13 cellular contexts compared by ENCODE assay signal in genomic region chr6:108166664-108167448, GRCh38. TPM values are rescaled to one million over a fixed set of nuclear protein-coding genes. Genes with fewer than 3 reads are reported as not detected.
DNase-seq lines count a peak whose midpoint lies in the region; ATAC-seq and TF ChIP-seq lines count a peak whose summit lies in the region.
"Had no signal": no experiment of that assay in that cellular context is flagged by ENCODE, and none has a peak within 500 bp of the region (broad histone marks: within the 10 kb centered on the region; RNA-seq: fewer than 3 reads in every experiment).

No MANE protein-coding gene starts in this region.

- H3K9me3 ChIP-seq in HUES64 (ENCODE audit: insufficient read depth, low read depth, low read length) (no peaks in the 10 kb centered on the region), neural progenitor cell (ENCODE audit: low read depth) (no peaks in the 10 kb centered on the region)

- intact Hi-C loops in Calu3 (cut with micrococcal nuclease; ENCODE audit: unreplicated experiment): no loop called here
- intact Hi-C loops in dorsolateral prefrontal cortex (cut with DNase I): loop anchor here in 1 of 2 donors (5.0 to 10.0 kb wide), 2 partner anchors 50 to 98 kb away; partner anchors contain the start of gene SNX3
- intact Hi-C loops in head of caudate nucleus (cut with DNase I): loop anchor here (5.0 kb wide), 1 partner anchor 50 kb away; no protein-coding TSS in a partner anchor

- H3K4me1 ChIP-seq in HUES64 (ENCODE audit: insufficient read depth, low read length) (peaks cover 47% of the 10 kb centered on the region), neural progenitor cell (peaks cover 86% of the 10 kb centered on the region)
- H3K4me1 ChIP-seq: HAP-1 had no signal

- H3K4me3 ChIP-seq in HUES64 (ENCODE audit: low read length) (peak overlapping the region; percentile 43), dorsolateral prefrontal cortex (peak overlapping the region; percentile 26 to 71 (median 53)), neural progenitor cell (peak overlapping the region; percentile 42)
- H3K4me3 ChIP-seq: HAP-1 had no signal

- peaks cover 63% of the 10 kb centered on the region for H3F3A ChIP-seq in neural progenitor cell (ENCODE audit: low read depth)

- ATAC-seq in GM19467 (IDR thresholded peaks at IDR 0.05; ENCODE audit: unreplicated experiment): no peak

- H3K27me3 ChIP-seq in HUES64 (ENCODE audit: insufficient read depth, low read length): peaks cover 100% of the 10 kb centered on the region
- peaks cover 8 to 100% (median 80%) of the 10 kb centered on the region in 45 donors for H3K27me3 ChIP-seq in dorsolateral prefrontal cortex
- peaks cover 100% of the 10 kb centered on the region for H3K27me3 ChIP-seq in neural progenitor cell

- H3K9me3 Mint-ChIP-seq in Calu3 (ENCODE audit: low read depth, unreplicated experiment) (no peaks in the 10 kb centered on the region), neural progenitor cell (peaks cover 2% of the 10 kb centered on the region)

- H4K20me1 ChIP-seq in neural progenitor cell (ENCODE audit: low read depth): peaks cover 98% of the 10 kb centered on the region

- DNase-seq in Calu3: no peak
- DNase-seq in dorsolateral prefrontal cortex: no peak
- DNase-seq in neural progenitor cell (ENCODE audit: low spot score): peak; percentile 62
- DNase-seq in head of caudate nucleus: no peak
- no peak for DNase-seq in cerebellar cortex (ENCODE audit: low spot score)
- DNase-seq in NCI-H748 treated with DMSO at 0.1 percent for 48 hours (lab: John Stamatoyannopoulos, UW): no peak
- DNase-seq: activated gamma-delta T cell treated with Interleukin-2 at 50 U/mL for 16 hours, kidney, T-helper 9 cell had no signal

- H3K4me1 Mint-ChIP-seq in Calu3 (ENCODE audit: low read depth, unreplicated experiment): no peaks in the 10 kb centered on the region
- H3K4me1 Mint-ChIP-seq in neural progenitor cell: peaks cover 53% of the 10 kb centered on the region

- no peak for TF ChIP-seq CTCF in Calu3 (IDR thresholded peaks at IDR 0.05; ENCODE audit: unreplicated experiment)
- no peak for TF ChIP-seq CTCF in dorsolateral prefrontal cortex (IDR thresholded peaks at IDR 0.05 in 54 of 56, conservative IDR thresholded peaks at IDR 0.05 in 2 of 56; ENCODE audit: low read depth in 1 of 56, partially characterized antibody in 56 of 56)
- no peak for TF ChIP-seq CTCF in neural progenitor cell (IDR thresholded peaks at IDR 0.05)

- no peak overlapping the region for H3K9ac ChIP-seq in HUES64 (ENCODE audit: low read depth, low read length)
- H3K9ac ChIP-seq in neural progenitor cell: no peak overlapping the region

- H3K36me3 ChIP-seq in HUES64 (ENCODE audit: insufficient read depth, low read length): no peaks in the 10 kb centered on the region
- H3K36me3 ChIP-seq in neural progenitor cell: no peaks in the 10 kb centered on the region
- H3K36me3 ChIP-seq: HAP-1 had no signal

- H3K36me3 Mint-ChIP-seq in Calu3 (ENCODE audit: insufficient read depth, unreplicated experiment): no peaks in the 10 kb centered on the region
- H3K36me3 Mint-ChIP-seq in neural progenitor cell: no peaks in the 10 kb centered on the region

- CTCF ChIA-PET in Calu3 (lab: Charles Lee): interaction anchor here (0.6 kb wide), 1 partner anchor 781 kb away, joined by 3 read pairs; no protein-coding TSS in a partner anchor

- no peaks in the 10 kb centered on the region for H3K79me2 ChIP-seq in neural progenitor cell (ENCODE audit: low read depth)

- peak overlapping the region; percentile 59 for H3K4me3 Mint-ChIP-seq in Calu3 (ENCODE audit: low read depth, unreplicated experiment)
- H3K4me3 Mint-ChIP-seq in neural progenitor cell: peak overlapping the region; percentile 80

- BruUV-seq in Calu3 (replicated peaks; lab: Mats Ljungman, UMichigan): no TSS peak

- peak overlapping the region; percentile 40 for H2AFZ ChIP-seq in neural progenitor cell (replicated peaks)

- WGBS in HUES64: 1% methylated on average over 58 of the region's 58 CpGs

- no peak overlapping the region for H3K27ac ChIP-seq in HUES64 (ENCODE audit: low read depth, low read length)
- peak overlapping the region in 30 of 59 donors; percentile 6 to 83 (median 68) for H3K27ac ChIP-seq in dorsolateral prefrontal cortex
- H3K27ac ChIP-seq in neural progenitor cell: no peak overlapping the region

- H3K4me2 ChIP-seq in neural progenitor cell: peak overlapping the region; percentile 83

- H3K27me3 Mint-ChIP-seq in Calu3 (ENCODE audit: unreplicated experiment): peaks cover 84% of the 10 kb centered on the region
- peaks cover 95% of the 10 kb centered on the region for H3K27me3 Mint-ChIP-seq in neural progenitor cell (ENCODE audit: insufficient read depth, low read depth)

- H3K27ac Mint-ChIP-seq in Calu3 (ENCODE audit: unreplicated experiment) (no peak overlapping the region), neural progenitor cell (no peak overlapping the region)

RNA-seq across cellular contexts. Expression of gene NR2E1, which starts 1.0 kb away (rescaled TPM):
- total RNA-seq in Calu3 (2022) (not detected in 2 replicates), dorsolateral prefrontal cortex (10 to 100 TPM in 109 of 120 experiments, 1 to 10 TPM in 11; 5.0 to 64.6 (median 15.3) TPM), neural progenitor cell (ENCODE audit: low replicate concordance) (0.25 and 1.0 TPM in 2 replicates)
- polyA plus RNA-seq in HUES64 (2013, experiment 1 of 2): not detected
- not detected for polyA plus RNA-seq in HUES64 (2013, experiment 2 of 2)
- total RNA-seq: kidney, posterior vena cava had no signal

Comparison
In these comparisons a context has a peak if more than half of its experiments do, and no peak if none do; other contexts are left out.
1. H3K27ac ChIP-seq: peak in dorsolateral prefrontal cortex (30 of 59); none in HUES64 (single experiment) and neural progenitor cell (single experiment).
2. Peak in every context shown above with its lines, with median percentiles within 50 percentile points of each other: H3K4me3 ChIP-seq.